In the genomic region with DNA sequence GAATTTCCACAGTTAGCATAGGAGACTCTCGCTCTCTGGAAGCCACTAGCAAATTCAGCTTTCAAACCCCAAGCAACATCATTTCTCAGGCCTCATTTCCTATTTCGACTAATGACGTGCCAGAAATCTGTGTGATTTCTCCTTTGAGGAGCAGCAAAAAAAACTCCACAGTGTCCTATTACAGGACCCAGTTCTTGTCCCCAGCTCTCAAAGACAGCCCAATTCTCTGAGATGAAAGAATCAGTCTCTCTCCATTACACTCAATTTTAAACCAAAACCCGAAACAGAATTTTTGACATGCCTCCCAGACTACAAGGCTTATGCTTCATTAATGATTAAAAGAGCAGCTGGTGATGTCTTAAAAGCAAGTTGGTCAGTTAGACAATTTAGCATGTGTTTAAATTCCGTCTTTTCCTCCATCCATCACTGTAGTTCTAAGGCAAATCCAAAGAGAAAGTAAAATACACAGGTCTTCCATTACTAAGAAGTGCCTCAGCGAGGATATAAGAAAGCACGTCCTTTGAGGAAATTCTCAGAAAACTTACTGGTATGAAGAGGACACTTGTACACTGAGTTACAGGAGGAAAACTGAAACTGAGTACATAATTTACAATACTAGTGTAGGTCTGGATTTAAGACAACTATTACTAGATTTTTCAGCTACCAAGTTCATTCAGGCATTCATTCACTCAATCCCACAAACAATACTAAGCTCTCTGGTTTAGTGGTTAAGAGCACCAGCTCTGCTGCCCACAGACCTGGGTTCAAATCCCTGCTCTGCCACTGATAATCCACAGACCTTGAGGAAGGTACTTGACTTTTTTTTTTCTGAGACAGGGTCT, we compare ENCODE assay signal across 8 cellular contexts. TPM values are rescaled to one million over a fixed set of nuclear protein-coding genes. Genes with fewer than 3 reads are reported as not detected.
DNase-seq lines count a peak whose midpoint lies in the region; ATAC-seq, FAIRE-seq and TF ChIP-seq lines count a peak whose summit lies in the region.

No MANE protein-coding gene starts in this region.

- H3K9me3 Mint-ChIP-seq in activated naive CD4-positive, alpha-beta T cell treated with anti-CD3 and anti-CD28 coated beads, Interleukin-2, amount 50 U/mL, for 24 hours = no peaks in the 10 kb centered on the region

- peak overlapping the region; percentile 99 for H3K27ac Mint-ChIP-seq in activated naive CD4-positive, alpha-beta T cell treated with anti-CD3 and anti-CD28 coated beads, Interleukin-2, amount 50 U/mL, for 24 hours

- peaks cover 23 to 30% of the 10 kb centered on the region in 2 donors for H3K4me1 ChIP-seq in kidney (ENCODE audit: control insufficient read depth in 1 of 2, insufficient read depth in 1 of 2, low read depth in 1 of 2, low read length in 2 of 2)
- H3K4me1 ChIP-seq in stomach = peaks cover 21 to 64% (median 46%) of the 10 kb centered on the region in 4 donors

- no peaks in the 10 kb centered on the region for H3K27me3 Mint-ChIP-seq in activated naive CD4-positive, alpha-beta T cell treated with anti-CD3 and anti-CD28 coated beads, Interleukin-2, amount 50 U/mL, for 24 hours

- TF ChIP-seq EP300 in stomach (IDR thresholded peaks at IDR 0.05) = no peak

- H3K27me3 ChIP-seq in stomach = no peaks in the 10 kb centered on the region

- peaks cover 7% of the 10 kb centered on the region for H3K36me3 Mint-ChIP-seq in activated naive CD4-positive, alpha-beta T cell treated with anti-CD3 and anti-CD28 coated beads, Interleukin-2, amount 50 U/mL, for 24 hours

- TF ChIP-seq CTCF in GM12864 (IDR thresholded peaks at IDR 0.05; ENCODE audit: low read depth, low read length, missing control alignments) (no peak), kidney (IDR thresholded peaks at IDR 0.05; ENCODE audit: borderline replicate concordance, extremely low read depth, insufficient read depth) (no peak), stomach (IDR thresholded peaks at IDR 0.05) (no peak)

- intact Hi-C loops in kidney (cut with DNase I) = no loop called here
- intact Hi-C loops in stomach (cut with DNase I; ENCODE audit: low total_unique reads) = no loop called here

- peak overlapping the region; percentile 20 to 68 for H3K9ac ChIP-seq in kidney (ENCODE audit: low read length in 2 of 2)

- 24 to 36% (median 28%) methylated on average over 7 of the region's 7 CpGs for WGBS in stomach, 5 donors

- H3K4me1 Mint-ChIP-seq in activated naive CD4-positive, alpha-beta T cell treated with anti-CD3 and anti-CD28 coated beads, Interleukin-2, amount 50 U/mL, for 24 hours = peaks cover 78% of the 10 kb centered on the region

- H3K36me3 ChIP-seq in kidney (ENCODE audit: control insufficient read depth in 1 of 2, insufficient read depth in 2 of 2, low read length in 2 of 2) (no peaks in the 10 kb centered on the region), stomach (peaks cover 0 to 4% (median 2%) of the 10 kb centered on the region in 4 donors)

- FAIRE-seq in kidney (lab: Jason Lieb, UNC) = no peak

- H3K4me3 ChIP-seq in GM12864 (ENCODE audit: low read depth, low read length) = peak overlapping the region; percentile 42
- peak overlapping the region; percentile 39 to 45 for H3K4me3 ChIP-seq in kidney (ENCODE audit: low read length in 2 of 2)
- peak overlapping the region in 3 of 4 donors; percentile 2 to 17 (median 5) for H3K4me3 ChIP-seq in stomach

- no peak for TF ChIP-seq POLR2A in stomach (IDR thresholded peaks at IDR 0.05)

- H3K4me3 Mint-ChIP-seq in activated naive CD4-positive, alpha-beta T cell treated with anti-CD3 and anti-CD28 coated beads, Interleukin-2, amount 50 U/mL, for 24 hours = peak overlapping the region; percentile 81

- H3K27ac ChIP-seq in kidney (ENCODE audit: low read depth in 2 of 2, low read length in 2 of 2) (peak overlapping the region; percentile 72 to 76), stomach (peak overlapping the region; percentile 54 to 78 (median 75))

- peak; percentile 52 for ATAC-seq in HG02763 (IDR thresholded peaks at IDR 0.05; ENCODE audit: unreplicated experiment)
- ATAC-seq in HG02588 (IDR thresholded peaks at IDR 0.05; ENCODE audit: unreplicated experiment) = no peak

- peak; percentile 25 for DNase-seq in GM12864 (ENCODE audit: low read depth)
- DNase-seq in kidney = no peak
- DNase-seq in stomach = no peak
- no peak for DNase-seq in hippocampal formation (lab: John Stamatoyannopoulos, UW)
- no peak for DNase-seq in COLO668 (lab: John Stamatoyannopoulos, UW; ENCODE audit: unreplicated experiment)

- H3K9me3 ChIP-seq in kidney (ENCODE audit: control insufficient read depth in 1 of 2, low read length in 2 of 2) (no peaks in the 10 kb centered on the region), stomach (no peaks in the 10 kb centered on the region)

RNA-seq across cellular contexts. Expression of a gene that starts 12.5 kb away (rescaled TPM):
- total RNA-seq in kidney (59.4 TPM), stomach (100 to 1,000 TPM in 1 of 5 donors, 10 to 100 TPM in 4; 33.8 to 154 (median 51.3) TPM)
- polyA plus RNA-seq in kidney (ENCODE audit: insufficient read depth, low read depth, low replicate concordance) (28.2 TPM), stomach (10 to 100 TPM; 13.3 to 24.2 (median 23.1) TPM)

RNA-seq across cellular contexts. Expression of a gene that starts 12.9 kb away (rescaled TPM):
- total RNA-seq in kidney (17.3 TPM), stomach (10 to 100 TPM in 1 of 5 donors, 1 to 10 TPM in 3, not detected in 1; 1.1 to 16.5 (median 2.2) TPM)
- polyA plus RNA-seq in kidney (ENCODE audit: insufficient read depth, low read depth, low replicate concordance) (8.6 TPM), stomach (1 to 10 TPM; 1.6 to 6.4 (median 1.7) TPM)
